In the genomic region with DNA sequence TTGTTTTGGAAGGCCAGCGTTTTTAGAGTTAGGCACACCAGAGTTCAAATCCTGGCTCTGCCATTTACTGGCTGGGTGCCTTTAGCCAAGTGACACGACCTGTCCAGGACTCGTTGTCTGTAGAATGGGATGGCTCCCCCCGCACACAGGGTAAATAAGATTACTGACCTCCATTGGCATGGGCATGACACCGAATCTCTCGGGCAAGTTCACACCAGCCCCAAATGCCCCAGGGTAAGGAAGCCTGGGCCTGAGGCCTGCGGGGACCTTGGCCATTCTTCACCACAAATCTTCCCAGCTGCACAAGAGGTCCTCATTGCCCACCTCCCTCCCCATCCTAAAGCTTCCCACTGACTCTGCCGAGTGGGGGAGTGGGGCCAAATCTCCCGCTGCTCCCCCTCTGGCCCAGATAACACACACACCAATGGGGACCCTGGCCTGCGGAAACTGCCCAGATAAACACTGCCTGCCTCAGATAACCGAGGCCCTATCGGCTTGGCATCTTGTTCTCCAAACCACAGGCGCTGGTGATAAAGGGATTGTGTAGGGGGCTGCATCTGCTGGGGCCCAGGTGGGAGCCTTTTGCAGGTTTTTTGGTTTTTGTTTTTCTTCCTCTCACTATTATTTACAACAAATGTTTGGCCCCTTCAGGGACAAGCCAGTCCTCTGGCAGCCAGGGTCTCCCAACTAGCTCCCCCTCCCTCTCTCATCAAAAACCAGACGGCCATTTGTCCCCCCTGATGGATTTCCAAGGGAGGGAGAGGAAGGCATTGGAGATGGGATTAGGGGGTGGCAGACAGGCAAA, we compare ENCODE assay signal across 1 cellular context.
TF ChIP-seq lines count a peak whose summit lies in the region.

No MANE protein-coding gene starts in this region.

TF ChIP-seq in K562, 482 proteins besides CTCF, POLR2A, EP300 and RAD21 (continued from another document and continues in another):
- TF ChIP-seq, protein P1, sequence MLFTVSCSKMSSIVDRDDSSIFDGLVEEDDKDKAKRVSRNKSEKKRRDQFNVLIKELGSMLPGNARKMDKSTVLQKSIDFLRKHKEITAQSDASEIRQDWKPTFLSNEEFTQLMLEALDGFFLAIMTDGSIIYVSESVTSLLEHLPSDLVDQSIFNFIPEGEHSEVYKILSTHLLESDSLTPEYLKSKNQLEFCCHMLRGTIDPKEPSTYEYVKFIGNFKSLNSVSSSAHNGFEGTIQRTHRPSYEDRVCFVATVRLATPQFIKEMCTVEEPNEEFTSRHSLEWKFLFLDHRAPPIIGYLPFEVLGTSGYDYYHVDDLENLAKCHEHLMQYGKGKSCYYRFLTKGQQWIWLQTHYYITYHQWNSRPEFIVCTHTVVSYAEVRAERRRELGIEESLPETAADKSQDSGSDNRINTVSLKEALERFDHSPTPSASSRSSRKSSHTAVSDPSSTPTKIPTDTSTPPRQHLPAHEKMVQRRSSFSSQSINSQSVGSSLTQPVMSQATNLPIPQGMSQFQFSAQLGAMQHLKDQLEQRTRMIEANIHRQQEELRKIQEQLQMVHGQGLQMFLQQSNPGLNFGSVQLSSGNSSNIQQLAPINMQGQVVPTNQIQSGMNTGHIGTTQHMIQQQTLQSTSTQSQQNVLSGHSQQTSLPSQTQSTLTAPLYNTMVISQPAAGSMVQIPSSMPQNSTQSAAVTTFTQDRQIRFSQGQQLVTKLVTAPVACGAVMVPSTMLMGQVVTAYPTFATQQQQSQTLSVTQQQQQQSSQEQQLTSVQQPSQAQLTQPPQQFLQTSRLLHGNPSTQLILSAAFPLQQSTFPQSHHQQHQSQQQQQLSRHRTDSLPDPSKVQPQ (CRISPR knock-in tag; IDR thresholded peaks at IDR 0.05; ENCODE audit: borderline replicate concordance): no peak
- TF ChIP-seq SIN3B (IDR thresholded peaks at IDR 0.05; ENCODE audit: low read depth) (no peak), PML (IDR thresholded peaks at IDR 0.05; ENCODE audit: low read length) (peak; percentile 21; the same call in 1 of the 2 replicates), TRIM24 (IDR thresholded peaks at IDR 0.05) (peak; percentile 64 to 75), SMARCE1 (IDR thresholded peaks at IDR 0.05) (0 out of 2 replicates have a peak, but pooled peaks have one; percentile 25), MXI1 (IDR thresholded peaks at IDR 0.05; ENCODE audit: low read depth, low read length) (no peak), TAL1 (IDR thresholded peaks at IDR 0.05) (peak; percentile 80), POLR2AphosphoS5 (IDR thresholded peaks at IDR 0.05; ENCODE audit: control insufficient read depth, insufficient read depth, low read depth, low read length) (peak; percentile 26; the same call in 1 of the 2 replicates), NFIC (IDR thresholded peaks at IDR 0.05) (peak; percentile 57), TBL1XR1 (IDR thresholded peaks at IDR 0.05; ENCODE audit: low read length in 2 of 2) (no peak), TEAD4 (IDR thresholded peaks at IDR 0.05; ENCODE audit: low read length) (peak; percentile 86), TEAD4 (CRISPR knock-in tag; IDR thresholded peaks at IDR 0.05; ENCODE audit: borderline replicate concordance) (no peak), STAT5A (IDR thresholded peaks at IDR 0.05; ENCODE audit: borderline replicate concordance, low read length) (peak; percentile 32; the same call in 1 of the 2 replicates), ZNF124 (CRISPR knock-in tag; IDR thresholded peaks at IDR 0.05) (no peak), KDM1A (IDR thresholded peaks at IDR 0.05) (peak; percentile 5 to 25; a peak in 2 of 4 replicates), HEY1 (CRISPR knock-in tag; IDR thresholded peaks at IDR 0.05; ENCODE audit: borderline replicate concordance) (no peak), NCOR1 (IDR thresholded peaks at IDR 0.05) (peak; percentile 77), CCNT2 (IDR thresholded peaks at IDR 0.05; ENCODE audit: borderline replicate concordance, extremely low read depth, insufficient read length, low read depth, low read length) (peak; percentile 56), MTA3 (IDR thresholded peaks at IDR 0.05; ENCODE audit: borderline replicate concordance) (no peak), FOXA3 (CRISPR knock-in tag; conservative IDR thresholded peaks at IDR 0.05 in 1 of 2, IDR thresholded peaks at IDR 0.05 in 1 of 2) (no peak), RNF2 (IDR thresholded peaks at IDR 0.05) (no peak), CBFA2T3 (IDR thresholded peaks at IDR 0.05) (peak; percentile 91), SMARCA4 (IDR thresholded peaks at IDR 0.05) (peak; percentile 63), CBFA2T2 (conservative IDR thresholded peaks at IDR 0.05) (peak; percentile 88), TCF3 (CRISPR knock-in tag; IDR thresholded peaks at IDR 0.05) (peak; percentile 55), TSC22D4 (tag; IDR thresholded peaks at IDR 0.05) (no peak), NR4A1 (CRISPR knock-in tag; IDR thresholded peaks at IDR 0.05) (no peak), NR4A1 (tag; IDR thresholded peaks at IDR 0.05) (no peak), ARID1B (IDR thresholded peaks at IDR 0.05) (peak; percentile 85), MTA2 (IDR thresholded peaks at IDR 0.05; ENCODE audit: low read depth) (peak; percentile 57; the same call in 1 of the 2 replicates), SOX6 (IDR thresholded peaks at IDR 0.05) (peak; percentile 47; the same call in 1 of the 2 replicates)
- TF ChIP-seq, protein P2, sequence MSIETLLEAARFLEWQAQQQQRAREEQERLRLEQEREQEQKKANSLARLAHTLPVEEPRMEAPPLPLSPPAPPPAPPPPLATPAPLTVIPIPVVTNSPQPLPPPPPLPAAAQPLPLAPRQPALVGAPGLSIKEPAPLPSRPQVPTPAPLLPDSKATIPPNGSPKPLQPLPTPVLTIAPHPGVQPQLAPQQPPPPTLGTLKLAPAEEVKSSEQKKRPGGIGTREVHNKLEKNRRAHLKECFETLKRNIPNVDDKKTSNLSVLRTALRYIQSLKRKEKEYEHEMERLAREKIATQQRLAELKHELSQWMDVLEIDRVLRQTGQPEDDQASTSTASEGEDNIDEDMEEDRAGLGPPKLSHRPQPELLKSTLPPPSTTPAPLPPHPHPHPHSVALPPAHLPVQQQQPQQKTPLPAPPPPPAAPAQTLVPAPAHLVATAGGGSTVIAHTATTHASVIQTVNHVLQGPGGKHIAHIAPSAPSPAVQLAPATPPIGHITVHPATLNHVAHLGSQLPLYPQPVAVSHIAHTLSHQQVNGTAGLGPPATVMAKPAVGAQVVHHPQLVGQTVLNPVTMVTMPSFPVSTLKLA (conservative IDR thresholded peaks at IDR 0.05): no peak
- TF ChIP-seq, protein P3, sequence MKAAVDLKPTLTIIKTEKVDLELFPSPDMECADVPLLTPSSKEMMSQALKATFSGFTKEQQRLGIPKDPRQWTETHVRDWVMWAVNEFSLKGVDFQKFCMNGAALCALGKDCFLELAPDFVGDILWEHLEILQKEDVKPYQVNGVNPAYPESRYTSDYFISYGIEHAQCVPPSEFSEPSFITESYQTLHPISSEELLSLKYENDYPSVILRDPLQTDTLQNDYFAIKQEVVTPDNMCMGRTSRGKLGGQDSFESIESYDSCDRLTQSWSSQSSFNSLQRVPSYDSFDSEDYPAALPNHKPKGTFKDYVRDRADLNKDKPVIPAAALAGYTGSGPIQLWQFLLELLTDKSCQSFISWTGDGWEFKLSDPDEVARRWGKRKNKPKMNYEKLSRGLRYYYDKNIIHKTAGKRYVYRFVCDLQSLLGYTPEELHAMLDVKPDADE (conservative IDR thresholded peaks at IDR 0.05; ENCODE audit: control insufficient read depth, low read depth, low read length): no peak
- TF ChIP-seq, protein P4, sequence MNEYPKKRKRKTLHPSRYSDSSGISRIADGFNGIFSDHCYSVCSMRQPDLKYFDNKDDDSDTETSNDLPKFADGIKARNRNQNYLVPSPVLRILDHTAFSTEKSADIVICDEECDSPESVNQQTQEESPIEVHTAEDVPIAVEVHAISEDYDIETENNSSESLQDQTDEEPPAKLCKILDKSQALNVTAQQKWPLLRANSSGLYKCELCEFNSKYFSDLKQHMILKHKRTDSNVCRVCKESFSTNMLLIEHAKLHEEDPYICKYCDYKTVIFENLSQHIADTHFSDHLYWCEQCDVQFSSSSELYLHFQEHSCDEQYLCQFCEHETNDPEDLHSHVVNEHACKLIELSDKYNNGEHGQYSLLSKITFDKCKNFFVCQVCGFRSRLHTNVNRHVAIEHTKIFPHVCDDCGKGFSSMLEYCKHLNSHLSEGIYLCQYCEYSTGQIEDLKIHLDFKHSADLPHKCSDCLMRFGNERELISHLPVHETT (CRISPR knock-in tag; conservative IDR thresholded peaks at IDR 0.05 in 1 of 2, IDR thresholded peaks at IDR 0.05 in 1 of 2): 0 out of 4 replicates have a peak, but pooled peaks of 1 of the 2 experiments have one; percentile 32
- TF ChIP-seq, protein P5, sequence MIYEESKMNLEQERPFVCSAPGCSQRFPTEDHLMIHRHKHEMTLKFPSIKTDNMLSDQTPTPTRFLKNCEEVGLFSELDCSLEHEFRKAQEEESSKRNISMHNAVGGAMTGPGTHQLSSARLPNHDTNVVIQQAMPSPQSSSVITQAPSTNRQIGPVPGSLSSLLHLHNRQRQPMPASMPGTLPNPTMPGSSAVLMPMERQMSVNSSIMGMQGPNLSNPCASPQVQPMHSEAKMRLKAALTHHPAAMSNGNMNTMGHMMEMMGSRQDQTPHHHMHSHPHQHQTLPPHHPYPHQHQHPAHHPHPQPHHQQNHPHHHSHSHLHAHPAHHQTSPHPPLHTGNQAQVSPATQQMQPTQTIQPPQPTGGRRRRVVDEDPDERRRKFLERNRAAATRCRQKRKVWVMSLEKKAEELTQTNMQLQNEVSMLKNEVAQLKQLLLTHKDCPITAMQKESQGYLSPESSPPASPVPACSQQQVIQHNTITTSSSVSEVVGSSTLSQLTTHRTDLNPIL (CRISPR knock-in tag; IDR thresholded peaks at IDR 0.05): no peak
- TF ChIP-seq, protein P6, sequence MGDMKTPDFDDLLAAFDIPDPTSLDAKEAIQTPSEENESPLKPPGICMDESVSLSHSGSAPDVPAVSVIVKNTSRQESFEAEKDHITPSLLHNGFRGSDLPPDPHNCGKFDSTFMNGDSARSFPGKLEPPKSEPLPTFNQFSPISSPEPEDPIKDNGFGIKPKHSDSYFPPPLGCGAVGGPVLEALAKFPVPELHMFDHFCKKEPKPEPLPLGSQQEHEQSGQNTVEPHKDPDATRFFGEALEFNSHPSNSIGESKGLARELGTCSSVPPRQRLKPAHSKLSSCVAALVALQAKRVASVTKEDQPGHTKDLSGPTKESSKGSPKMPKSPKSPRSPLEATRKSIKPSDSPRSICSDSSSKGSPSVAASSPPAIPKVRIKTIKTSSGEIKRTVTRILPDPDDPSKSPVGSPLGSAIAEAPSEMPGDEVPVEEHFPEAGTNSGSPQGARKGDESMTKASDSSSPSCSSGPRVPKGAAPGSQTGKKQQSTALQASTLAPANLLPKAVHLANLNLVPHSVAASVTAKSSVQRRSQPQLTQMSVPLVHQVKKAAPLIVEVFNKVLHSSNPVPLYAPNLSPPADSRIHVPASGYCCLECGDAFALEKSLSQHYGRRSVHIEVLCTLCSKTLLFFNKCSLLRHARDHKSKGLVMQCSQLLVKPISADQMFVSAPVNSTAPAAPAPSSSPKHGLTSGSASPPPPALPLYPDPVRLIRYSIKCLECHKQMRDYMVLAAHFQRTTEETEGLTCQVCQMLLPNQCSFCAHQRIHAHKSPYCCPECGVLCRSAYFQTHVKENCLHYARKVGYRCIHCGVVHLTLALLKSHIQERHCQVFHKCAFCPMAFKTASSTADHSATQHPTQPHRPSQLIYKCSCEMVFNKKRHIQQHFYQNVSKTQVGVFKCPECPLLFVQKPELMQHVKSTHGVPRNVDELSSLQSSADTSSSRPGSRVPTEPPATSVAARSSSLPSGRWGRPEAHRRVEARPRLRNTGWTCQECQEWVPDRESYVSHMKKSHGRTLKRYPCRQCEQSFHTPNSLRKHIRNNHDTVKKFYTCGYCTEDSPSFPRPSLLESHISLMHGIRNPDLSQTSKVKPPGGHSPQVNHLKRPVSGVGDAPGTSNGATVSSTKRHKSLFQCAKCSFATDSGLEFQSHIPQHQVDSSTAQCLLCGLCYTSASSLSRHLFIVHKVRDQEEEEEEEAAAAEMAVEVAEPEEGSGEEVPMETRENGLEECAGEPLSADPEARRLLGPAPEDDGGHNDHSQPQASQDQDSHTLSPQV (IDR thresholded peaks at IDR 0.05): no peak
- TF ChIP-seq, protein P7, sequence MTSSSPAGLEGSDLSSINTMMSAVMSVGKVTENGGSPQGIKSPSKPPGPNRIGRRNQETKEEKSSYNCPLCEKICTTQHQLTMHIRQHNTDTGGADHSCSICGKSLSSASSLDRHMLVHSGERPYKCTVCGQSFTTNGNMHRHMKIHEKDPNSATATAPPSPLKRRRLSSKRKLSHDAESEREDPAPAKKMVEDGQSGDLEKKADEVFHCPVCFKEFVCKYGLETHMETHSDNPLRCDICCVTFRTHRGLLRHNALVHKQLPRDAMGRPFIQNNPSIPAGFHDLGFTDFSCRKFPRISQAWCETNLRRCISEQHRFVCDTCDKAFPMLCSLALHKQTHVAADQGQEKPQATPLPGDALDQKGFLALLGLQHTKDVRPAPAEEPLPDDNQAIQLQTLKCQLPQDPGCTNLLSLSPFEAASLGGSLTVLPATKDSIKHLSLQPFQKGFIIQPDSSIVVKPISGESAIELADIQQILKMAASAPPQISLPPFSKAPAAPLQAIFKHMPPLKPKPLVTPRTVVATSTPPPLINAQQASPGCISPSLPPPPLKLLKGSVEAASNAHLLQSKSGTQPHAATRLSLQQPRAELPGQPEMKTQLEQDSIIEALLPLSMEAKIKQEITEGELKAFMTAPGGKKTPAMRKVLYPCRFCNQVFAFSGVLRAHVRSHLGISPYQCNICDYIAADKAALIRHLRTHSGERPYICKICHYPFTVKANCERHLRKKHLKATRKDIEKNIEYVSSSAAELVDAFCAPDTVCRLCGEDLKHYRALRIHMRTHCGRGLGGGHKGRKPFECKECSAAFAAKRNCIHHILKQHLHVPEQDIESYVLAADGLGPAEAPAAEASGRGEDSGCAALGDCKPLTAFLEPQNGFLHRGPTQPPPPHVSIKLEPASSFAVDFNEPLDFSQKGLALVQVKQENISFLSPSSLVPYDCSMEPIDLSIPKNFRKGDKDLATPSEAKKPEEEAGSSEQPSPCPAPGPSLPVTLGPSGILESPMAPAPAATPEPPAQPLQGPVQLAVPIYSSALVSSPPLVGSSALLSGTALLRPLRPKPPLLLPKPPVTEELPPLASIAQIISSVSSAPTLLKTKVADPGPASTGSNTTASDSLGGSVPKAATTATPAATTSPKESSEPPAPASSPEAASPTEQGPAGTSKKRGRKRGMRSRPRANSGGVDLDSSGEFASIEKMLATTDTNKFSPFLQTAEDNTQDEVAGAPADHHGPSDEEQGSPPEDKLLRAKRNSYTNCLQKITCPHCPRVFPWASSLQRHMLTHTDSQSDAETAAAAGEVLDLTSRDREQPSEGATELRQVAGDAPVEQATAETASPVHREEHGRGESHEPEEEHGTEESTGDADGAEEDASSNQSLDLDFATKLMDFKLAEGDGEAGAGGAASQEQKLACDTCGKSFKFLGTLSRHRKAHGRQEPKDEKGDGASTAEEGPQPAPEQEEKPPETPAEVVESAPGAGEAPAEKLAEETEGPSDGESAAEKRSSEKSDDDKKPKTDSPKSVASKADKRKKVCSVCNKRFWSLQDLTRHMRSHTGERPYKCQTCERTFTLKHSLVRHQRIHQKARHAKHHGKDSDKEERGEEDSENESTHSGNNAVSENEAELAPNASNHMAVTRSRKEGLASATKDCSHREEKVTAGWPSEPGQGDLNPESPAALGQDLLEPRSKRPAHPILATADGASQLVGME (CRISPR knock-in tag; IDR thresholded peaks at IDR 0.05): no peak
- TF ChIP-seq, protein P8, sequence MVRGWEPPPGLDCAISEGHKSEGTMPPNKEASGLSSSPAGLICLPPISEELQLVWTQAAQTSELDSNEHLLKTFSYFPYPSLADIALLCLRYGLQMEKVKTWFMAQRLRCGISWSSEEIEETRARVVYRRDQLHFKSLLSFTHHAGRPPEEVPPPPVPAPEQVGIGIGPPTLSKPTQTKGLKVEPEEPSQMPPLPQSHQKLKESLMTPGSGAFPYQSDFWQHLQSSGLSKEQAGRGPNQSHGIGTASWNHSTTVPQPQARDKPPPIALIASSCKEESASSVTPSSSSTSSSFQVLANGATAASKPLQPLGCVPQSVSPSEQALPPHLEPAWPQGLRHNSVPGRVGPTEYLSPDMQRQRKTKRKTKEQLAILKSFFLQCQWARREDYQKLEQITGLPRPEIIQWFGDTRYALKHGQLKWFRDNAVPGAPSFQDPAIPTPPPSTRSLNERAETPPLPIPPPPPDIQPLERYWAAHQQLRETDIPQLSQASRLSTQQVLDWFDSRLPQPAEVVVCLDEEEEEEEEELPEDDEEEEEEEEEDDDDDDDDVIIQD (CRISPR knock-in tag; IDR thresholded peaks at IDR 0.05): no peak
